Comparison of ENCODE assay signal across 1 cellular context in genomic region chr22:50260434-50260800, GRCh38.
TF ChIP-seq lines count a peak whose summit lies in the region.

No MANE protein-coding gene starts in this region.

TF ChIP-seq in GM23338, 12 proteins besides CTCF, POLR2A, EP300 and RAD21 (continued from another document):
- no peak for TF ChIP-seq ZNF462 (CRISPR knock-in tag; IDR thresholded peaks at IDR 0.05)
TF ChIP-seq in GM23338: peak in this region for 0.
